8 cellular contexts compared by ENCODE assay signal in the genomic region with DNA sequence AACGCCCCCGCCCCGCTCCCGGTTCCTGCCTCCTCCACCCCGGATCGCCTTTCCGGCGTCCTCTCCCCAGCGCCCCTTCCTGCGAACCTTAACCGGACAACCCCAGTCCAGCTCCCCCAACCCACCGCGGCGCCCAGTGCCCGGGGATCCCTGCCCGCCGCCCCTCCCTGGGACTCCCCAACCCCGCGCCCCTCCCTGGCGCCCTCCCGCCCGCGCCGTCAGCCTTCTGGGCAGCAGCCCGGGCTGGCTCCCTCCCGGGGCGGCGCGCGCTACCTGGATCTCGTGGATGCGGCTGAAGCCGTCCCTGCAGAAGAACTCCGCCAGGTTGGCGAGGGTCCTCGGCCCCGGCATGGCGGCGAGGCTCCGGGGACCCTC. TPM values are rescaled to one million over a fixed set of nuclear protein-coding genes. Genes with fewer than 3 reads are reported as not detected.
DNase-seq lines count a peak whose midpoint lies in the region; ATAC-seq and TF ChIP-seq lines count a peak whose summit lies in the region.

No MANE protein-coding gene starts in this region.

- peak; percentile 47 to 72 (median 58) for ATAC-seq in psoas muscle
- no peak for ATAC-seq in HG03469 (IDR thresholded peaks at IDR 0.05; ENCODE audit: unreplicated experiment)

- H3K4me3 ChIP-seq in foreskin fibroblast (ENCODE audit: low read depth in 1 of 2, low read length in 2 of 2) (peak overlapping the region; percentile 47 to 55), psoas muscle (peak overlapping the region; percentile 66)

- POLR2A ChIA-PET in RWPE1 (lab: Yijun Ruan, JAX; ENCODE audit: low non-redundant PET) = no interaction called here

- peak overlapping the region; percentile 90 for H3K27ac ChIP-seq in RWPE1
- H3K27ac ChIP-seq in psoas muscle = no peak overlapping the region

- TF ChIP-seq CTCF in RWPE1 (conservative IDR thresholded peaks at IDR 0.05; ENCODE audit: low read depth) (no peak), foreskin fibroblast (IDR thresholded peaks at IDR 0.05; ENCODE audit: low read depth, low read length) (no peak), psoas muscle (IDR thresholded peaks at IDR 0.05) (no peak)

- peaks cover 0 to 50% (median 9%) of the 10 kb centered on the region in 3 donors for H3K27me3 ChIP-seq in psoas muscle (ENCODE audit: insufficient read depth in 3 of 3, low read length in 2 of 3)

- H3K9ac ChIP-seq in ES-I3 (ENCODE audit: low read depth, low read length) = peak overlapping the region; percentile 66

- CTCF ChIA-PET in RWPE1 (lab: Yijun Ruan, JAX) = interaction anchor here (1.1 kb wide), 1 partner anchor 22 kb away, joined by 3 read pairs; no protein-coding TSS in a partner anchor

- DNase-seq in RWPE1 (ENCODE audit: low spot score) (peak; percentile 42), foreskin fibroblast (peak in 1 of 2 donors; percentile 29), psoas muscle (peak; percentile 27 to 61), globus pallidus (ENCODE audit: low spot score) (no peak), KG1 (lab: John Stamatoyannopoulos, UW) (no peak), HT-29 (ENCODE audit: low spot score) (no peak)

- H3K36me3 ChIP-seq in ES-I3 (ENCODE audit: insufficient read depth, low read length) (no peaks in the 10 kb centered on the region), psoas muscle (ENCODE audit: insufficient read depth in 1 of 2, low read depth in 1 of 2) (no peaks in the 10 kb centered on the region)

- H3K4me1 ChIP-seq in ES-I3 (ENCODE audit: insufficient read depth, low read length) (no peaks in the 10 kb centered on the region), psoas muscle (peaks cover 8% of the 10 kb centered on the region)

- H3K9me3 ChIP-seq in ES-I3 (ENCODE audit: control insufficient read depth, insufficient read depth, low read length) (no peaks in the 10 kb centered on the region), psoas muscle (peaks cover 4% of the 10 kb centered on the region)

- intact Hi-C loops in psoas muscle (cut with DNase I) = no loop called here

- 1 to 2% (median 1%) methylated on average over 27 to 40 of the region's 40 CpGs for WGBS in psoas muscle, 3 donors

RNA-seq across cellular contexts. Expression of gene CYP27C1, which starts 0.4 kb away (rescaled TPM):
- under 1 TPM in 3 of 4 donors, not detected in 1; 0.10 to 0.21 (median 0.13) TPM for total RNA-seq in psoas muscle
- under 1 TPM; 0.01 to 0.21 (median 0.03) TPM for polyA plus RNA-seq in psoas muscle
- total RNA-seq in HT-29 (2014; rRNA removed; shearing (Covaris generic)) = not detected in 2 replicates

Comparison
In these comparisons a context has a peak if more than half of its experiments do, and no peak if none do; other contexts are left out.
1. DNase-seq: peak in RWPE1 (single experiment) and psoas muscle (2 of 2); none in globus pallidus (single experiment), KG1 (single experiment) and HT-29 (single experiment).